Comparison of ENCODE assay signal across 8 cellular contexts in genomic region chr1:234486858-234487830, GRCh38. TPM values are rescaled to one million over a fixed set of nuclear protein-coding genes. Genes with fewer than 3 reads are reported as not detected.
DNase-seq lines count a peak whose midpoint lies in the region; ATAC-seq, FAIRE-seq and TF ChIP-seq lines count a peak whose summit lies in the region.

No MANE protein-coding gene starts in this region.

- H3K4me3 ChIP-seq in SU-DHL-6 (ENCODE audit: insufficient read depth, low read length, poor library complexity, severe bottlenecking): no peak overlapping the region
- H3K4me3 ChIP-seq in GM23338: no peak overlapping the region

- H3K27ac ChIP-seq in SU-DHL-6 (ENCODE audit: low read depth, low read length) (no peak overlapping the region), epithelial cell of prostate (peak overlapping the region; percentile 23), GM23338 (ENCODE audit: low read depth) (no peak overlapping the region)

- no peaks in the 10 kb centered on the region for H3K9me3 ChIP-seq in SU-DHL-6 (ENCODE audit: insufficient read depth, low read length)

- H3K9me3 Mint-ChIP-seq in nephron progenitor cell (no peaks in the 10 kb centered on the region), GM23338 (no peaks in the 10 kb centered on the region; the same call in 2 of the 3 replicates)

- no peaks in the 10 kb centered on the region for H3K36me3 Mint-ChIP-seq in nephron progenitor cell (ENCODE audit: low read depth)
- H3K36me3 Mint-ChIP-seq in GM23338 (ENCODE audit: low read depth): no peaks in the 10 kb centered on the region

- H3K4me2 ChIP-seq in SU-DHL-6 (ENCODE audit: low read depth, low read length, poor library complexity, severe bottlenecking): no peak overlapping the region
- no peak overlapping the region for H3K4me2 ChIP-seq in GM23338

- H3K4me1 ChIP-seq in GM23338 (ENCODE audit: insufficient read depth): peaks cover 11% of the 10 kb centered on the region; the same call in 1 of the 2 replicates

- H3K27me3 ChIP-seq in SU-DHL-6 (ENCODE audit: low read length) (no peaks in the 10 kb centered on the region), GM23338 (ENCODE audit: insufficient read depth) (peaks cover 32% of the 10 kb centered on the region)

- no peak overlapping the region for H3K4me3 Mint-ChIP-seq in nephron progenitor cell
- no peak overlapping the region for H3K4me3 Mint-ChIP-seq in GM23338

- H3F3A ChIP-seq in SU-DHL-6 (ENCODE audit: insufficient read depth) (no peaks in the 10 kb centered on the region), GM23338 (replicated peaks; ENCODE audit: low read depth) (no peaks in the 10 kb centered on the region)

- peak; percentile 56 for DNase-seq in Daoy (ENCODE audit: low read depth)
- peak; percentile 49 for DNase-seq in HuH-7 (ENCODE audit: low spot score)
- DNase-seq in epithelial cell of prostate (ENCODE audit: low read depth, low spot score): no peak
- DNase-seq in nephron progenitor cell: no peak
- DNase-seq in H54 (ENCODE audit: insufficient read length, low spot score): no peak
- no peak for DNase-seq in GM23338 (ENCODE audit: low spot score)

- H4K20me1 ChIP-seq in SU-DHL-6 (ENCODE audit: low read depth, low read length) (no peaks in the 10 kb centered on the region), GM23338 (replicated peaks; ENCODE audit: insufficient read depth) (no peaks in the 10 kb centered on the region)

- H2AFZ ChIP-seq in SU-DHL-6 (ENCODE audit: low read depth, low read length, severe bottlenecking) (no peak overlapping the region), GM23338 (no peak overlapping the region)

- H3K27ac Mint-ChIP-seq in nephron progenitor cell (no peak overlapping the region), GM23338 (no peak overlapping the region)

- H3K9ac ChIP-seq in SU-DHL-6 (ENCODE audit: low read length): no peak overlapping the region

- H3K79me2 ChIP-seq in SU-DHL-6 (ENCODE audit: insufficient read depth, low read length) (no peaks in the 10 kb centered on the region), GM23338 (replicated peaks; ENCODE audit: insufficient read depth) (no peaks in the 10 kb centered on the region)

- H3K36me3 ChIP-seq in SU-DHL-6 (ENCODE audit: low read length): no peaks in the 10 kb centered on the region
- H3K36me3 ChIP-seq in GM23338 (ENCODE audit: insufficient read depth): no peaks in the 10 kb centered on the region

- TF ChIP-seq POLR2A in H54 (IDR thresholded peaks at IDR 0.05; ENCODE audit: low read depth, low read length): no peak

- ATAC-seq in GM23338: no peak
- ATAC-seq in HG03457 (IDR thresholded peaks at IDR 0.05; ENCODE audit: unreplicated experiment): no peak

- H3K4me1 Mint-ChIP-seq in nephron progenitor cell (peaks cover 21% of the 10 kb centered on the region), GM23338 (peaks cover 19% of the 10 kb centered on the region)

- TF ChIP-seq CTCF in SU-DHL-6 (IDR thresholded peaks at IDR 0.05; ENCODE audit: insufficient read depth, low read length, poor library complexity, severe bottlenecking) (peak; percentile 28), nephron progenitor cell (IDR thresholded peaks at IDR 0.05) (peak; percentile 46), GM23338 (conservative IDR thresholded peaks at IDR 0.05; ENCODE audit: low read depth in 2 of 2) (peak in 1 of 2 experiments; percentile 57; a peak in 2 of 4 replicates)

- H3K27me3 Mint-ChIP-seq in nephron progenitor cell (ENCODE audit: low read depth, poor library complexity) (peaks cover 43% of the 10 kb centered on the region), GM23338 (ENCODE audit: insufficient read depth, low read depth, poor library complexity) (peaks cover 28% of the 10 kb centered on the region)

- H3K9me2 ChIP-seq in SU-DHL-6 (replicated peaks; ENCODE audit: insufficient read depth, low read length) (no peaks in the 10 kb centered on the region), GM23338 (ENCODE audit: insufficient read depth) (no peaks in the 10 kb centered on the region)

- no peak for FAIRE-seq in H54 (lab: Jason Lieb, UNC)

TF ChIP-seq in GM23338, 12 proteins besides CTCF, POLR2A, EP300 and RAD21:
- TF ChIP-seq REST (IDR thresholded peaks at IDR 0.05; ENCODE audit: unreplicated experiment) (no peak), JUNB (IDR thresholded peaks at IDR 0.05; ENCODE audit: unreplicated experiment) (no peak), ZNF114 (CRISPR knock-in tag; IDR thresholded peaks at IDR 0.05) (no peak), CREB1 (CRISPR knock-in tag; IDR thresholded peaks at IDR 0.05; ENCODE audit: low read depth) (no peak), EZH2phosphoT487 (IDR thresholded peaks at IDR 0.05; ENCODE audit: unreplicated experiment) (no peak), POLR2AphosphoS5 (IDR thresholded peaks at IDR 0.05; ENCODE audit: low read depth) (no peak), ETS1 (IDR thresholded peaks at IDR 0.05) (no peak)

RNA-seq across cellular contexts. Expression of gene TARBP1, which starts 8.2 kb away (rescaled TPM):
- total RNA-seq in Daoy (2014; rRNA removed; shearing (Covaris generic)): 32.5 and 33.2 TPM in 2 replicates
- 18.8 and 44.8 TPM in 2 replicates for total RNA-seq in GM23338 (2014; rRNA removed; shearing (Covaris generic))
- 14.9 and 17.4 TPM in 2 replicates for polyA plus RNA-seq in GM23338 (2016; fragmentation: Nextera tagmentation; extraction: Ambion mirVana)

Comparison
In these comparisons a context has a peak if more than half of its experiments do, and no peak if none do; other contexts are left out.
1. DNase-seq: peak in Daoy (single experiment) and HuH-7 (single experiment); none in epithelial cell of prostate (single experiment), nephron progenitor cell (single experiment), H54 (single experiment) and GM23338 (single experiment).